Comparison of ENCODE assay signal across 22 cellular contexts in genomic region chr6:36636687-36637418, GRCh38.
"Had no signal": no experiment of that assay in that cellular context is flagged by ENCODE, and none has a peak within 500 bp of the region (broad histone marks: within the 10 kb centered on the region; RNA-seq: fewer than 3 reads in every experiment).

No MANE protein-coding gene starts in this region.

- H3K4me2 ChIP-seq: smooth muscle cell had no signal

- H3K36me3 ChIP-seq: cardiac muscle cell, sigmoid colon, vagina had no signal

- H3K4me3 ChIP-seq: cardiac muscle cell, sigmoid colon, smooth muscle cell, vagina had no signal

- DNase-seq: activated CD4-positive, alpha-beta T cell treated with anti-CD3 and anti-CD28 coated beads for 48 hours; activated CD8-positive, alpha-beta memory T cell treated with anti-CD3 and anti-CD28 coated beads, Interleukin-2, amount 10 ng/mL, durations not matched to agents 7 days and 5 days; activated CD8-positive, alpha-beta T cell treated with anti-CD3 and anti-CD28 coated beads for 36 hours; activated effector memory CD4-positive, alpha-beta T cell treated with anti-CD3 and anti-CD28 coated beads, Interleukin-2, amount 50 U/mL, for 16 hours; activated naive CD4-positive, alpha-beta T cell treated with anti-CD3 and anti-CD28 coated beads, Interleukin-2, amount 10 ng/mL, durations not matched to agents 7 days and 5 days; activated T-cell treated with anti-CD3 and anti-CD28 coated beads for 4 hours; amygdala; dermis blood vessel endothelial cell; effector CD8-positive, alpha-beta T cell; foreskin keratinocyte; mammary epithelial cell; nephron progenitor cell; occipital lobe; sigmoid colon; stimulated activated CD4-positive, alpha-beta T cell treated with anti-CD3 and anti-CD28 coated beads, Interleukin-2, amount 100 ng/mL, for 48 hours; stimulated activated CD8-positive, alpha-beta memory T cell treated with anti-CD3 and anti-CD28 coated beads, Interleukin-4, amount 100 ng/mL, for 48 hours; stimulated activated naive B cell treated with anti-CD40 and anti-IgM and Interleukin-4, amounts not matched to agents 10 μg/mL and 1 μg/mL and 100 μg/mL, for 72 hours; trophoblast cell had no signal

- H3K4me1 ChIP-seq: foreskin keratinocyte, vagina had no signal

- H3K27ac ChIP-seq: cardiac muscle cell, foreskin keratinocyte, sigmoid colon, vagina had no signal

- ATAC-seq: activated CD8-positive, alpha-beta memory T cell treated with anti-CD3 and anti-CD28 coated beads, Interleukin-2, amount 10 ng/mL, durations not matched to agents 7 days and 5 days; activated CD8-positive, alpha-beta T cell treated with anti-CD3 and anti-CD28 coated beads for 36 hours; foreskin keratinocyte; left ventricle myocardium superior; stimulated activated naive B cell treated with anti-CD40 and anti-IgM and Interleukin-4, amounts not matched to agents 10 μg/mL and 1 μg/mL and 100 μg/mL, for 72 hours had no signal

- H3K27me3 ChIP-seq: cardiac muscle cell, foreskin keratinocyte, sigmoid colon, vagina had no signal

- H3K9me3 ChIP-seq: sigmoid colon, vagina had no signal
